2 cellular contexts compared by ENCODE assay signal in genomic region chr2:207539470-207539869, GRCh38.
TF ChIP-seq lines count a peak whose summit lies in the region.

No MANE protein-coding gene starts in this region.

TF ChIP-seq in HEK293T, 16 proteins besides CTCF, POLR2A, EP300 and RAD21 (continued from another document):
- TF ChIP-seq PKNOX1 (IDR thresholded peaks at IDR 0.05): peak; percentile 59; the same call in 1 of the 2 replicates
- TF ChIP-seq TARDBP (IDR thresholded peaks at IDR 0.05): no peak
- TF ChIP-seq NFRKB (IDR thresholded peaks at IDR 0.05): no peak
- no peak for TF ChIP-seq ZNF384 (IDR thresholded peaks at IDR 0.05)
- TF ChIP-seq HDGF (IDR thresholded peaks at IDR 0.05; ENCODE audit: borderline replicate concordance): no peak
- no peak for TF ChIP-seq CTBP1 (IDR thresholded peaks at IDR 0.05; ENCODE audit: borderline replicate concordance)
TF ChIP-seq in HEK293T: peak in this region for 1.

TF ChIP-seq in K562, 482 proteins besides CTCF, POLR2A, EP300 and RAD21:
- TF ChIP-seq HES1 (IDR thresholded peaks at IDR 0.05; ENCODE audit: low read depth) (no peak), BCOR (IDR thresholded peaks at IDR 0.05) (no peak), PBX2 (CRISPR knock-in tag; IDR thresholded peaks at IDR 0.05; ENCODE audit: low read depth) (no peak), PBX2 (tag; conservative IDR thresholded peaks at IDR 0.05; ENCODE audit: low read depth) (peak; percentile 52; the same call in 1 of the 2 replicates), CHAMP1 (IDR thresholded peaks at IDR 0.05) (no peak), ATF3 (IDR thresholded peaks at IDR 0.05) (peak; percentile 74), ATF3 (CRISPR knock-in tag; conservative IDR thresholded peaks at IDR 0.05) (no peak), C11orf30 (IDR thresholded peaks at IDR 0.05; ENCODE audit: low read depth) (no peak), PKNOX1 (IDR thresholded peaks at IDR 0.05) (peak; percentile 42), MEIS2 (IDR thresholded peaks at IDR 0.05; ENCODE audit: partially characterized antibody) (peak; percentile 72), CEBPG (CRISPR knock-in tag; IDR thresholded peaks at IDR 0.05) (no peak), CEBPG (tag; conservative IDR thresholded peaks at IDR 0.05 in 1 of 2, IDR thresholded peaks at IDR 0.05 in 1 of 2) (peak in 1 of 2 experiments; percentile 64; a peak in 2 of 4 replicates)
